Comparison of ENCODE assay signal across 28 cellular contexts in genomic region chr5:173774212-173774850, GRCh38.
DNase-seq lines count a peak whose midpoint lies in the region; ATAC-seq and TF ChIP-seq lines count a peak whose summit lies in the region.
"Had no signal": no experiment of that assay in that cellular context is flagged by ENCODE, and none has a peak within 500 bp of the region (broad histone marks: within the 10 kb centered on the region; RNA-seq: fewer than 3 reads in every experiment).

No MANE protein-coding gene starts in this region.

- H3K4me1 ChIP-seq in heart left ventricle: peaks cover 0 to 42% (median 5%) of the 10 kb centered on the region in 12 donors
- no peaks in the 10 kb centered on the region for H3K4me1 ChIP-seq in osteoblast (ENCODE audit: insufficient read depth, low read length)
- H3K4me1 ChIP-seq in MM.1S (ENCODE audit: low read length): no peaks in the 10 kb centered on the region

- H3K9me3 ChIP-seq in heart left ventricle (no peaks in the 10 kb centered on the region), osteoblast (ENCODE audit: low read depth, low read length) (no peaks in the 10 kb centered on the region), MM.1S (replicated peaks; ENCODE audit: insufficient read depth, low read length) (no peaks in the 10 kb centered on the region)
- H3K9me3 ChIP-seq: left lung had no signal

- H3F3A ChIP-seq in MM.1S (ENCODE audit: insufficient read depth, low read length): no peaks in the 10 kb centered on the region

- TF ChIP-seq CTCF in heart left ventricle (IDR thresholded peaks at IDR 0.05) (no peak), osteoblast (IDR thresholded peaks at IDR 0.05; ENCODE audit: extremely low read depth, low read depth, low read length) (no peak), MM.1S (IDR thresholded peaks at IDR 0.05; ENCODE audit: low read length) (no peak)

- H3K9ac ChIP-seq in MM.1S (ENCODE audit: low read length): no peak overlapping the region

- H3K4me2 ChIP-seq in osteoblast (ENCODE audit: insufficient read depth, low read length) (no peak overlapping the region), MM.1S (ENCODE audit: low read depth, low read length) (no peak overlapping the region)
- H3K4me2 ChIP-seq: GM23338, hepatocyte had no signal

- intact Hi-C loops in Right ventricle myocardium superior (cut with DNase I) (no loop called here), cardiac septum (cut with DNase I) (loop anchor here (5.0 kb wide), 2 partner anchors 113 to 147 kb away; partner anchors contain the start of gene CPEB4), heart left ventricle (cut with DNase I) (loop anchor here in 1 of 10 donors (10.0 kb wide), 1 partner anchor 110 kb away; the partner anchor contains the start of gene CPEB4)

- H4K20me1 ChIP-seq in osteoblast (ENCODE audit: insufficient read depth, low read length): no peaks in the 10 kb centered on the region
- no peaks in the 10 kb centered on the region for H4K20me1 ChIP-seq in MM.1S (ENCODE audit: insufficient read depth, low read length)

- 61 to 72% (median 67%) methylated on average over 6 of the region's 6 CpGs for WGBS in heart left ventricle, 4 donors

- DNase-seq in Right ventricle myocardium superior: peak; percentile 67
- DNase-seq in cardiac septum (ENCODE audit: low spot score): no peak
- DNase-seq in heart left ventricle: peak in 4 of 5 donors; percentile 54 to 81 (median 68)
- DNase-seq in osteoblast (ENCODE audit: insufficient read length, low spot score, missing footprints): peak; percentile 35
- DNase-seq in MM.1S: no peak
- DNase-seq in dedifferentiated amniotic fluid mesenchymal stem cell (ENCODE audit: extremely low spot score): no peak
- no peak for DNase-seq in stimulated activated CD4-positive, alpha-beta T cell treated with anti-CD3 and anti-CD28 coated beads, Interleukin-4, amount 100 ng/mL, for 1 hour
- DNase-seq in activated effector memory CD4-positive, alpha-beta T cell treated with Interleukin-2 at 50 U/mL for 16 hours: no peak
- DNase-seq: activated CD4-positive, alpha-beta T cell treated with anti-CD3 and anti-CD28 coated beads, Interleukin-2, amount 10 ng/mL, durations not matched to agents 24 days and 14 days; activated naive CD4-positive, alpha-beta T cell treated with anti-CD3 and anti-CD28 coated beads, Interleukin-2, amount 10 ng/mL, durations not matched to agents 7 days and 5 days; activated T-cell treated with anti-CD3 and anti-CD28 coated beads, Interleukin-2, amount 50 U/mL, for 48 hours; aorta; COR-L47; DND-41; foreskin fibroblast; immature natural killer cell; Karpas-422; left lung; natural killer cell; NCI-H1105; NCI-H2029 treated with DMSO at 0.1 percent for 48 hours; NCI-H345; NCI-H748 treated with DMSO at 0.1 percent for 48 hours; SHP77; T-helper 9 cell; WERI-Rb-1 had no signal

- no peak overlapping the region for H3K4me3 ChIP-seq in heart left ventricle
- no peak overlapping the region for H3K4me3 ChIP-seq in osteoblast (ENCODE audit: insufficient read depth, low read length)
- H3K4me3 ChIP-seq in MM.1S (ENCODE audit: low read length): no peak overlapping the region
- H3K4me3 ChIP-seq: GM23338, hepatocyte, left lung had no signal

- H3K79me2 ChIP-seq in osteoblast (ENCODE audit: insufficient read depth, low read length) (no peaks in the 10 kb centered on the region), MM.1S (ENCODE audit: low read length) (no peaks in the 10 kb centered on the region)
- H3K79me2 ChIP-seq: hepatocyte had no signal

- H3K9me2 ChIP-seq in MM.1S (replicated peaks; ENCODE audit: insufficient read depth, low read length): no peaks in the 10 kb centered on the region

- H3K27me3 ChIP-seq in heart left ventricle (no peaks in the 10 kb centered on the region), osteoblast (ENCODE audit: insufficient read depth, low read length) (no peaks in the 10 kb centered on the region), MM.1S (replicated peaks; ENCODE audit: insufficient read depth, low read length) (no peaks in the 10 kb centered on the region)
- H3K27me3 ChIP-seq: hepatocyte, left lung had no signal

- TF ChIP-seq POLR2A in heart left ventricle (IDR thresholded peaks at IDR 0.05): no peak

- H3K27ac ChIP-seq in heart left ventricle (peak overlapping the region in 11 of 12 donors; percentile 32 to 89 (median 72)), osteoblast (ENCODE audit: low read depth, low read length) (no peak overlapping the region), MM.1S (ENCODE audit: low read length) (no peak overlapping the region)
- H3K27ac ChIP-seq: hepatocyte, WERI-Rb-1 had no signal

- no peak overlapping the region for H2AFZ ChIP-seq in osteoblast (ENCODE audit: low read length)
- no peak overlapping the region for H2AFZ ChIP-seq in MM.1S (ENCODE audit: low read length)
- H2AFZ ChIP-seq: GM23338, hepatocyte had no signal

- H3K36me3 ChIP-seq in heart left ventricle (no peaks in the 10 kb centered on the region), osteoblast (ENCODE audit: insufficient read depth, low read length) (no peaks in the 10 kb centered on the region), MM.1S (replicated peaks; ENCODE audit: insufficient read depth, low read length) (no peaks in the 10 kb centered on the region)
- H3K36me3 ChIP-seq: left lung, WERI-Rb-1 had no signal

- peak; percentile 91 for ATAC-seq in Right ventricle myocardium superior (ENCODE audit: poor library complexity)
- peak; percentile 93 to 96 (median 94) for ATAC-seq in heart left ventricle
- ATAC-seq: GM23338, left lung, natural killer cell had no signal

Comparison
In these comparisons a context has a peak if more than half of its experiments do, and no peak if none do; other contexts are left out.
1. DNase-seq: peak in Right ventricle myocardium superior (single experiment), heart left ventricle (4 of 5) and osteoblast (single experiment); none in cardiac septum (single experiment), MM.1S (single experiment), dedifferentiated amniotic fluid mesenchymal stem cell (single experiment), stimulated activated CD4-positive, alpha-beta T cell treated with anti-CD3 and anti-CD28 coated beads, Interleukin-4, amount 100 ng/mL, for 1 hour (single experiment) and activated effector memory CD4-positive, alpha-beta T cell treated with Interleukin-2 at 50 U/mL for 16 hours (single experiment).
2. H3K27ac ChIP-seq: peak in heart left ventricle (11 of 12); none in osteoblast (single experiment) and MM.1S (single experiment).